Comparison of ENCODE assay signal across 3 cellular contexts in the genomic region with DNA sequence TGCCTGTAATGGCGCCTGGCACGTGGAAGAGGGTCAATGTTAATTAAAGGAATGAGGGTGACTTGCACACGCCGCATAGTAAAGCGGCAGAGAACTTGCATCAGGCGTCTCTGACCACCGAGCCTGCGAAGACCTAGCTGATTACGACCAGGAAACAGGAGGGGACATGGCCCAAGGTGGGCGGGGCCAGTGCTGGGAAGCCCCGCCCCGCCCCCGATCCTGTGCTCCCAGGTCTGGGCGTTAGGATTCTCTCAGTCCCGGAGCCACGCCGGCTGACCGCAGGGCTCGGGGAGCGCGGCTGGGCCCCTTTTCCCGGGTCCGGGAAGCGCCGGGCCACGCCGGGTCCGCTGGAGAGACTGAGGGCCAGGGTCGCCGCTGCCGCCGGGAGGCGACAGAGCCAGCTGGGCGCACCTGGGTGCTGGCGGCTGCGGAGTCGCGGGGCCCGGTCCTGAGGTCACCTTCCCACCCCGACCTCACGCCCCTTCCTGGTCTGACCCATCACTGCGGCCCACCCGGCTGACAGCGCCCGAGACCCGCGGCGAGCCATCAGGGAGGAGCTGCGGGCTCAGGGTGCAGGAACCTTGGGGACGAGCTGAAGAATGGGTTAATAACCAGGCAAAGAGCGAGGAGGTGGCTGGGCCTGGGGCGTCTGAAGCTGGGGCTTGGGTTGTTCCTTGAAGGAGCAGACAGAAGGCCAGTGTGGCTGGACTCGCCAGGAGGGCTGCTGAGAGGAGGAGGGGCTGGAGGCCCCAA.
TF ChIP-seq lines count a peak whose summit lies in the region.

No MANE protein-coding gene starts in this region.

TF ChIP-seq in GM12891, 5 proteins besides CTCF, POLR2A, EP300 and RAD21:
- no peak for TF ChIP-seq SPI1 (IDR thresholded peaks at IDR 0.05; ENCODE audit: low read depth, low read length)
- TF ChIP-seq TAF1 (IDR thresholded peaks at IDR 0.05; ENCODE audit: low read depth, low read length) = no peak
- TF ChIP-seq PAX5 (IDR thresholded peaks at IDR 0.05; ENCODE audit: insufficient read depth, low read length, severe bottlenecking) = no peak
- TF ChIP-seq POLR2AphosphoS5 (IDR thresholded peaks at IDR 0.05; ENCODE audit: low read depth, low read length) = no peak
- TF ChIP-seq POU2F2 (IDR thresholded peaks at IDR 0.05; ENCODE audit: low read depth, low read length) = no peak

TF ChIP-seq in IMR-90, 13 proteins besides CTCF, POLR2A, EP300 and RAD21:
- no peak for TF ChIP-seq FOS (IDR thresholded peaks at IDR 0.05; ENCODE audit: low read depth, low read length)
- no peak for TF ChIP-seq NFE2L2 (IDR thresholded peaks at IDR 0.05; ENCODE audit: low read depth, low read length)
- no peak for TF ChIP-seq USF2 (IDR thresholded peaks at IDR 0.05; ENCODE audit: low read depth, low read length)
- no peak for TF ChIP-seq CHD1 (IDR thresholded peaks at IDR 0.05; ENCODE audit: low read depth, low read length)
- no peak for TF ChIP-seq RCOR1 (IDR thresholded peaks at IDR 0.05; ENCODE audit: insufficient replicate concordance, low read length)
- TF ChIP-seq MAFK (IDR thresholded peaks at IDR 0.05; ENCODE audit: low read depth, low read length) = no peak
- no peak; the same call in 1 of the 2 replicates for TF ChIP-seq BHLHE40 (IDR thresholded peaks at IDR 0.05; ENCODE audit: low read depth, low read length)
- TF ChIP-seq CEBPB (IDR thresholded peaks at IDR 0.05; ENCODE audit: low read depth, low read length) = no peak
- no peak for TF ChIP-seq MXI1 (IDR thresholded peaks at IDR 0.05; ENCODE audit: borderline replicate concordance, low read depth, low read length)
- TF ChIP-seq, protein P1, sequence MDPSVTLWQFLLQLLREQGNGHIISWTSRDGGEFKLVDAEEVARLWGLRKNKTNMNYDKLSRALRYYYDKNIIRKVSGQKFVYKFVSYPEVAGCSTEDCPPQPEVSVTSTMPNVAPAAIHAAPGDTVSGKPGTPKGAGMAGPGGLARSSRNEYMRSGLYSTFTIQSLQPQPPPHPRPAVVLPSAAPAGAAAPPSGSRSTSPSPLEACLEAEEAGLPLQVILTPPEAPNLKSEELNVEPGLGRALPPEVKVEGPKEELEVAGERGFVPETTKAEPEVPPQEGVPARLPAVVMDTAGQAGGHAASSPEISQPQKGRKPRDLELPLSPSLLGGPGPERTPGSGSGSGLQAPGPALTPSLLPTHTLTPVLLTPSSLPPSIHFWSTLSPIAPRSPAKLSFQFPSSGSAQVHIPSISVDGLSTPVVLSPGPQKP (IDR thresholded peaks at IDR 0.05; ENCODE audit: borderline replicate concordance, low read depth, low read length) = no peak
- no peak for TF ChIP-seq MAZ (IDR thresholded peaks at IDR 0.05; ENCODE audit: borderline replicate concordance, low read depth, low read length)
- no peak for TF ChIP-seq SMC3 (IDR thresholded peaks at IDR 0.05; ENCODE audit: low read depth, low read length)
- no peak for TF ChIP-seq RFX5 (IDR thresholded peaks at IDR 0.05; ENCODE audit: low read depth, low read length)

TF ChIP-seq in H1, 55 proteins besides CTCF, POLR2A, EP300 and RAD21:
- TF ChIP-seq, protein P2, sequence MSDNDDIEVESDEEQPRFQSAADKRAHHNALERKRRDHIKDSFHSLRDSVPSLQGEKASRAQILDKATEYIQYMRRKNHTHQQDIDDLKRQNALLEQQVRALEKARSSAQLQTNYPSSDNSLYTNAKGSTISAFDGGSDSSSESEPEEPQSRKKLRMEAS (IDR thresholded peaks at IDR 0.05) = peak; percentile 87
- TF ChIP-seq RBBP5 (IDR thresholded peaks at IDR 0.05; ENCODE audit: borderline replicate concordance, low read depth, low read length) (peak; percentile 86; the same call in 1 of the 2 replicates), CEBPB (IDR thresholded peaks at IDR 0.05; ENCODE audit: low read depth, low read length) (no peak), SP4 (IDR thresholded peaks at IDR 0.05; ENCODE audit: low read length) (peak; percentile 61; the same call in 1 of the 2 replicates), EGR1 (IDR thresholded peaks at IDR 0.05; ENCODE audit: borderline replicate concordance, low read depth, low read length) (no peak), SIN3A (conservative IDR thresholded peaks at IDR 0.05 in 1 of 2, IDR thresholded peaks at IDR 0.05 in 1 of 2; ENCODE audit: low read depth in 1 of 2, low read length in 2 of 2) (peak in 1 of 2 experiments; percentile 81; a peak in 2 of 4 replicates), TEAD4 (IDR thresholded peaks at IDR 0.05; ENCODE audit: low read depth, low read length) (no peak), CHD2 (IDR thresholded peaks at IDR 0.05; ENCODE audit: low read length) (no peak), TAF7 (optimal IDR thresholded peaks at IDR 0.05; ENCODE audit: borderline replicate concordance, low read depth, low read length) (peak; percentile 29), YY1 (IDR thresholded peaks at IDR 0.05; ENCODE audit: low read depth, low read length) (peak; percentile 74), PHF8 (conservative IDR thresholded peaks at IDR 0.05; ENCODE audit: low read depth, low read length) (peak; percentile 60; the same call in 1 of the 2 replicates), FOSL1 (IDR thresholded peaks at IDR 0.05; ENCODE audit: insufficient read depth, low read depth, low read length) (no peak), TBP (IDR thresholded peaks at IDR 0.05; ENCODE audit: low read depth, low read length) (peak; percentile 60; the same call in 1 of the 2 replicates), POLR2AphosphoS5 (IDR thresholded peaks at IDR 0.05; ENCODE audit: low read depth, low read length) (0 out of 2 replicates have a peak, but pooled peaks have one; percentile 26), BACH1 (IDR thresholded peaks at IDR 0.05; ENCODE audit: low read length) (no peak), BRCA1 (IDR thresholded peaks at IDR 0.05; ENCODE audit: low read depth, low read length) (no peak), TAF1 (IDR thresholded peaks at IDR 0.05; ENCODE audit: low read depth, low read length) (peak; percentile 65), HDAC2 (IDR thresholded peaks at IDR 0.05; ENCODE audit: borderline replicate concordance in 1 of 2, low read depth in 2 of 2, low read length in 2 of 2) (no peak), KDM4A (IDR thresholded peaks at IDR 0.05; ENCODE audit: low read depth, low read length, severe bottlenecking) (peak; percentile 97), USF2 (IDR thresholded peaks at IDR 0.05; ENCODE audit: low read length) (no peak), EZH2 (IDR thresholded peaks at IDR 0.05; ENCODE audit: low read depth, low read length, severe bottlenecking) (no peak), RFX5 (IDR thresholded peaks at IDR 0.05; ENCODE audit: borderline replicate concordance, low read depth, low read length) (no peak), ASH2L (IDR thresholded peaks at IDR 0.05; ENCODE audit: low read length) (peak; percentile 87)
- TF ChIP-seq, protein P3, sequence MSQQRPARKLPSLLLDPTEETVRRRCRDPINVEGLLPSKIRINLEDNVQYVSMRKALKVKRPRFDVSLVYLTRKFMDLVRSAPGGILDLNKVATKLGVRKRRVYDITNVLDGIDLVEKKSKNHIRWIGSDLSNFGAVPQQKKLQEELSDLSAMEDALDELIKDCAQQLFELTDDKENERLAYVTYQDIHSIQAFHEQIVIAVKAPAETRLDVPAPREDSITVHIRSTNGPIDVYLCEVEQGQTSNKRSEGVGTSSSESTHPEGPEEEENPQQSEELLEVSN (IDR thresholded peaks at IDR 0.05) = peak; percentile 70
